ENCODE assay signal across 9 cellular contexts in genomic region chr20:49344975-49345374, GRCh38.
DNase-seq lines count a peak whose midpoint lies in the region; ATAC-seq and TF ChIP-seq lines count a peak whose summit lies in the region.
"Had no signal": no experiment of that assay in that cellular context is flagged by ENCODE, and none has a peak within 500 bp of the region (broad histone marks: within the 10 kb centered on the region; RNA-seq: fewer than 3 reads in every experiment).

No MANE protein-coding gene starts in this region.

- BruUV-seq in IMR-90 (replicated peaks; lab: Mats Ljungman, UMichigan) = no TSS peak

- dilution Hi-C loops in IMR-90 (cut with HindIII; ENCODE audit: low sequenced_read_pairs, unreplicated experiment) = no loop called here

- CTCF ChIA-PET in IMR-90 (lab: Yijun Ruan, JAX) = interaction anchor here (0.7 to 1.2 kb wide), 4 partner anchors 10 to 264 kb away, joined by 3 read pairs; no protein-coding TSS in a partner anchor

- WGBS in IMR-90 (ENCODE audit: extremely low coverage in 2 of 2, insufficient read length in 1 of 2), 2 experiments = no CpG with 5 or more reads among the region's 9 CpGs

- peak; percentile 92 for DNase-seq in IMR-90
- DNase-seq in astrocyte of the hippocampus (ENCODE audit: low read depth, low spot score) = peak; percentile 94
- DNase-seq in iris pigment epithelial cell (ENCODE audit: low read depth) = peak; percentile 96
- no peak for DNase-seq in effector memory CD4-positive, alpha-beta T cell
- no peak for DNase-seq in activated effector memory CD4-positive, alpha-beta T cell treated with Interleukin-2 at 50 U/mL for 16 hours
- no peak for DNase-seq in T-helper 9 cell
- DNase-seq: activated naive CD8-positive, alpha-beta T cell treated with anti-CD3 and anti-CD28 coated beads, Interleukin-2, amount 10 ng/mL, durations not matched to agents 7 days and 5 days had no signal

- no peak overlapping the region for H3K4me3 ChIP-seq in IMR-90 (ENCODE audit: insufficient read depth, low read depth, low read length)
- H3K4me3 ChIP-seq in subcutaneous abdominal adipose tissue (ENCODE audit: low read depth in 1 of 5, low read length in 5 of 5) = peak overlapping the region in 2 of 5 donors; percentile 11 to 19
- no peak overlapping the region for H3K4me3 ChIP-seq in effector memory CD4-positive, alpha-beta T cell (ENCODE audit: insufficient read depth, low read depth, low read length, poor library complexity, severe bottlenecking)

- H3K4ac ChIP-seq in IMR-90 (ENCODE audit: low read depth, low read length) = peak overlapping the region; percentile 70; the same call in 1 of the 2 replicates

- H2AFZ ChIP-seq in IMR-90 (replicated peaks; ENCODE audit: low read length, poor library complexity) = peak overlapping the region; percentile 77

- no peak overlapping the region for H3K14ac ChIP-seq in IMR-90 (replicated peaks; ENCODE audit: low read depth, low read length)

- H3K4me2 ChIP-seq in IMR-90 (ENCODE audit: low read depth, low read length) = peak overlapping the region; percentile 30; the same call in 1 of the 2 replicates

- H3K18ac ChIP-seq in IMR-90 (ENCODE audit: low read depth, low read length) = no peak overlapping the region; the same call in 1 of the 2 replicates

- H4K8ac ChIP-seq in IMR-90 (ENCODE audit: low read depth in 2 of 2, low read length in 2 of 2) = peak overlapping the region in 1 of 2 experiments; percentile 71; a peak in 1 of 4 replicates

- no peak for TF ChIP-seq POLR2A in IMR-90 (IDR thresholded peaks at IDR 0.05; ENCODE audit: low read depth, low read length)

- no peak for TF ChIP-seq CTCF in IMR-90 (conservative IDR thresholded peaks at IDR 0.05; ENCODE audit: low read depth, low read length)

- H2AK5ac ChIP-seq in IMR-90 (ENCODE audit: low read depth, low read length) = peak overlapping the region; percentile 40; the same call in 1 of the 2 replicates

- peaks cover 8% of the 10 kb centered on the region for H3K27me3 ChIP-seq in IMR-90 (ENCODE audit: control insufficient read depth, insufficient read depth, low read length)
- no peaks in the 10 kb centered on the region for H3K27me3 ChIP-seq in subcutaneous abdominal adipose tissue (ENCODE audit: control insufficient read depth in 5 of 5, insufficient read depth in 4 of 5, low read length in 5 of 5)
- peaks cover 4% of the 10 kb centered on the region for H3K27me3 ChIP-seq in effector memory CD4-positive, alpha-beta T cell (replicated peaks; ENCODE audit: control insufficient read depth, insufficient read depth, low read length, poor library complexity, severe bottlenecking)

- H3K9ac ChIP-seq in IMR-90 (ENCODE audit: low read depth, low read length) (no peak overlapping the region), subcutaneous abdominal adipose tissue (ENCODE audit: low read length in 5 of 5) (peak overlapping the region in 2 of 5 donors; percentile 21 to 74)

- no peak overlapping the region for H2AK9ac ChIP-seq in IMR-90 (replicated peaks; ENCODE audit: low read depth, low read length, poor library complexity)

- 0 out of 2 replicates have a peak overlapping the region, but pooled peaks have one; percentile 30 for H3K27ac ChIP-seq in IMR-90 (ENCODE audit: insufficient read depth, low read length)
- H3K27ac ChIP-seq in subcutaneous abdominal adipose tissue (ENCODE audit: low read depth, low read length) = peak overlapping the region; percentile 32
- no peak overlapping the region for H3K27ac ChIP-seq in effector memory CD4-positive, alpha-beta T cell (ENCODE audit: insufficient read depth, low read length, poor library complexity, severe bottlenecking)

- no peak overlapping the region for H3K56ac ChIP-seq in IMR-90 (ENCODE audit: extremely low read depth, insufficient read depth, low read length)

- in situ Hi-C loops in IMR-90 (cut with MboI; ENCODE audit: low sequenced_read_pairs) = loop anchor here (25.0 kb wide), 1 partner anchor 517 kb away; no protein-coding TSS in a partner anchor

- peaks cover 7% of the 10 kb centered on the region; the same call in 1 of the 2 replicates for H3K9me1 ChIP-seq in IMR-90 (ENCODE audit: insufficient read depth, low read length)

- 0 out of 2 replicates have a peak overlapping the region, but pooled peaks have one; percentile 11 for H3K23ac ChIP-seq in IMR-90 (ENCODE audit: low read depth, low read length)

- POLR2A ChIA-PET in IMR-90 (lab: Charles Lee; ENCODE audit: unreplicated experiment) = interaction anchor here (0.6 kb wide), 1 partner anchor 226 kb away, joined by 6 read pairs; no protein-coding TSS in a partner anchor

- H2BK20ac ChIP-seq in IMR-90 (ENCODE audit: low read depth, low read length) = peak overlapping the region; percentile 38; the same call in 1 of the 2 replicates

- H4K5ac ChIP-seq in IMR-90 (ENCODE audit: low read depth, low read length) = no peak overlapping the region

- H3K36me3 ChIP-seq in IMR-90 (ENCODE audit: control insufficient read depth, insufficient read depth, low read length) (no peaks in the 10 kb centered on the region), subcutaneous abdominal adipose tissue (ENCODE audit: control insufficient read depth in 5 of 5, insufficient read depth in 5 of 5, low read length in 5 of 5) (no peaks in the 10 kb centered on the region)
- no peaks in the 10 kb centered on the region for H3K36me3 ChIP-seq in effector memory CD4-positive, alpha-beta T cell (ENCODE audit: control insufficient read depth, insufficient read depth, low read length)

- H3K79me1 ChIP-seq in IMR-90 (ENCODE audit: low read depth in 1 of 2, low read length in 2 of 2) = no peaks in the 10 kb centered on the region

- 0 out of 2 replicates have a peak overlapping the region, but pooled peaks have one; percentile 13 for H4K91ac ChIP-seq in IMR-90 (ENCODE audit: insufficient read depth, low read depth, low read length)

- no peak for TF ChIP-seq RAD21 in IMR-90 (IDR thresholded peaks at IDR 0.05; ENCODE audit: low read length)

- H4K20me1 ChIP-seq in IMR-90 (ENCODE audit: insufficient read depth, low read length) = no peaks in the 10 kb centered on the region

- intact Hi-C loops in IMR-90 (cut with micrococcal nuclease) = no loop called here

- H2BK5ac ChIP-seq in IMR-90 (ENCODE audit: low read depth, low read length, poor library complexity, severe bottlenecking) = no peak overlapping the region

- H2BK15ac ChIP-seq in IMR-90 (ENCODE audit: low read depth, low read length) = peak overlapping the region; percentile 62; the same call in 1 of the 3 replicates

- no peaks in the 10 kb centered on the region for H3K9me3 ChIP-seq in IMR-90 (ENCODE audit: control insufficient read depth, insufficient read depth, low read length)
- H3K9me3 ChIP-seq in subcutaneous abdominal adipose tissue (ENCODE audit: control insufficient read depth in 5 of 5, low read length in 5 of 5) = no peaks in the 10 kb centered on the region
- no peaks in the 10 kb centered on the region for H3K9me3 ChIP-seq in effector memory CD4-positive, alpha-beta T cell (ENCODE audit: control insufficient read depth, low read length)

- ATAC-seq in IMR-90 (ENCODE audit: low read depth) (peak; percentile 98), GM18502 (IDR thresholded peaks at IDR 0.05; ENCODE audit: poor library complexity, unreplicated experiment) (no peak)

- peak overlapping the region; percentile 62 for H2BK120ac ChIP-seq in IMR-90 (ENCODE audit: low read depth, low read length)

- H3K4me1 ChIP-seq in IMR-90 (ENCODE audit: control insufficient read depth, insufficient read depth, low read length) (peaks cover 9% of the 10 kb centered on the region; the same call in 1 of the 2 replicates), subcutaneous abdominal adipose tissue (ENCODE audit: control insufficient read depth in 5 of 5, insufficient read depth in 5 of 5, low read length in 5 of 5) (peaks cover 0 to 23% (median 18%) of the 10 kb centered on the region in 5 donors)
- H3K4me1 ChIP-seq in effector memory CD4-positive, alpha-beta T cell (ENCODE audit: control insufficient read depth, insufficient read depth, low read length, poor library complexity, severe bottlenecking) = no peaks in the 10 kb centered on the region

TF ChIP-seq in IMR-90, 13 proteins besides CTCF, POLR2A, EP300 and RAD21:
- TF ChIP-seq MAZ (IDR thresholded peaks at IDR 0.05; ENCODE audit: borderline replicate concordance, low read depth, low read length) (peak; percentile 97), MAFK (IDR thresholded peaks at IDR 0.05; ENCODE audit: low read depth, low read length) (no peak), FOS (IDR thresholded peaks at IDR 0.05; ENCODE audit: low read depth, low read length) (peak; percentile 57; the same call in 1 of the 2 replicates)

Comparison
In these comparisons a context has a peak if more than half of its experiments do, and no peak if none do; other contexts are left out.
1. DNase-seq: peak in IMR-90 (single experiment), astrocyte of the hippocampus (single experiment) and iris pigment epithelial cell (single experiment); none in effector memory CD4-positive, alpha-beta T cell (0 of 3), activated effector memory CD4-positive, alpha-beta T cell treated with Interleukin-2 at 50 U/mL for 16 hours (single experiment) and T-helper 9 cell (single experiment).